Comparison of ENCODE assay signal across 13 cellular contexts in genomic region chr3:38235466-38235865, GRCh38. TPM values are rescaled to one million over a fixed set of nuclear protein-coding genes. Genes with fewer than 3 reads are reported as not detected.
"Had no signal": no experiment of that assay in that cellular context is flagged by ENCODE, and none has a peak within 500 bp of the region (broad histone marks: within the 10 kb centered on the region; RNA-seq: fewer than 3 reads in every experiment).

No MANE protein-coding gene starts in this region.

- H3K4me1 ChIP-seq: heart left ventricle, left lung, sigmoid colon, suprapubic skin, upper lobe of right lung had no signal

- ATAC-seq: activated T-cell treated with anti-CD3 and anti-CD28 coated beads, Interleukin-2, amount 50 U/mL, for 72 hours; heart left ventricle; left lung; natural killer cell treated with Interleukin-12 subunit alpha and Interleukin-12 subunit beta and Interleukin-15 and Interleukin-18, amount 100 ng/mL, for 72 hours; stimulated activated naive CD8-positive, alpha-beta T cell treated with anti-CD3 and anti-CD28 coated beads, Interleukin-15, Interleukin-2, amounts not matched to agents 100 U/mL and 50 U/mL, for 24 hours; upper lobe of right lung had no signal

- H3K27me3 ChIP-seq: heart left ventricle, left lung, sigmoid colon, suprapubic skin, upper lobe of right lung had no signal

- H3K27ac ChIP-seq: heart left ventricle, left lung, sigmoid colon, suprapubic skin, upper lobe of right lung had no signal

- H3K9me3 ChIP-seq: upper lobe of right lung had no signal

- DNase-seq: activated CD4-positive, alpha-beta memory T cell treated with anti-CD3 and anti-CD28 coated beads, Interleukin-2, amount 10 ng/mL, durations not matched to agents 7 days and 5 days; activated gamma-delta T cell treated with Interleukin-2 at 50 U/mL for 16 hours; activated T-cell treated with anti-CD3 and anti-CD28 coated beads, Interleukin-2, amount 50 U/mL, for 72 hours; central memory CD4-positive, alpha-beta T cell; heart left ventricle; left lung; sigmoid colon; stimulated activated CD4-positive, alpha-beta T cell treated with anti-CD3 and anti-CD28 coated beads, Interleukin-12 subunit alpha, Interleukin-12 subunit beta, amount 100 ng/mL, for 4 hours; stimulated activated naive CD8-positive, alpha-beta T cell treated with anti-CD3 and anti-CD28 coated beads, Interleukin-15, Interleukin-2, amounts not matched to agents 100 U/mL and 50 U/mL, for 24 hours; T1000; upper lobe of right lung had no signal

- H3K4me3 ChIP-seq: heart left ventricle, left lung, sigmoid colon, suprapubic skin, upper lobe of right lung had no signal

RNA-seq across cellular contexts. Expression of gene SLC22A14, which starts 46.6 kb away (rescaled TPM):
- total RNA-seq: activated CD4-positive, alpha-beta memory T cell treated with anti-CD3 and anti-CD28 coated beads, Interleukin-2, amount 10 ng/mL, durations not matched to agents 7 days and 5 days; sigmoid colon had no signal
